2 cellular contexts compared by ENCODE assay signal in the genomic region with DNA sequence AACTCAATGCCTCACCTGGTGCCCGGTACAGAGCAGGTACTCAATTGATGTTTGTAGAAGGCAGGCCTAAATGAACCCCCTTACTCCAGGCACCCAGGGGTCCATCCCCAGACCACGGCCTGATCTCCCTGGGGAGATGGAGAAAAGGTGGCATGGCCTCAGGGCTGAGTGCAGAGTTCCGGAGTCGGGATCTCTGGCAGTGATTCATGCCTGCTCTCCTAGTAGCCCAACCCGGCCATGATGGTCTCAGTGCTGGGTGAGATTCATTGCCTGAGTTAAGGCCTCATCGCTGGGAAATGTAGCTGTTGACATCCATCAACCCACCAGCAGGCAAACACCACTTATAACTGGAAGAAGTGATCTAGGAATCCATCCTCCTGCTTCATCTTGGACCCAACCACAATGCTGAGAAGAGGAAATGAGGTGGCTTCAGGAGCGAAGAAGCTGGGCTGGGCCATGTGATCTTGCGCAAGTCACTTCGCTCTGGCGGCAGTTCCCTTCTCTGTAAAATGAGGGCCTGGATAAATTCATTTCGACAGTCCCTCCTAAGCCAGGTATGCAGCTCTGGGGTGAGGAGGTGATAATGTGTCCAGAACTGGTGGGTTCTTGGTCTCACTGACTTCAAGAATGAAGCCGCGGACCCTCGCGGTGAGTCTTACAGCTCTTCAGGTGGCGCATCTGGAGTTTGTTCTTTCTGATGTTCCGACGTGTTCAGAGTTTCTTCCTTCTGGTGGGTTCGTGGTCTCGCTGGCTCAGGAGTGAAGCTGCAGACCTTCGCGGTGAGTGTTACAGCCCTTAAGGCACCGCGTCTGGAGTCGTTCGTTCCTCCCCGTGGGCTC.
A peak's percentile ranks its signal among the peaks of the same experiment; 100 is the strongest.
TF ChIP-seq lines count a peak whose summit lies in the region.

No MANE protein-coding gene starts in this region.

TF ChIP-seq in HCT116, 20 proteins besides CTCF, POLR2A, EP300 and RAD21:
- TF ChIP-seq, protein P1, sequence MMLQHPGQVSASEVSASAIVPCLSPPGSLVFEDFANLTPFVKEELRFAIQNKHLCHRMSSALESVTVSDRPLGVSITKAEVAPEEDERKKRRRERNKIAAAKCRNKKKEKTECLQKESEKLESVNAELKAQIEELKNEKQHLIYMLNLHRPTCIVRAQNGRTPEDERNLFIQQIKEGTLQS (IDR thresholded peaks at IDR 0.05) = no peak
- TF ChIP-seq ELF1 (IDR thresholded peaks at IDR 0.05; ENCODE audit: borderline replicate concordance, low read depth) (no peak), EZH2 (IDR thresholded peaks at IDR 0.05) (no peak), SP1 (IDR thresholded peaks at IDR 0.05; ENCODE audit: low read depth) (no peak), SRF (IDR thresholded peaks at IDR 0.05; ENCODE audit: low read depth) (no peak), CBX3 (IDR thresholded peaks at IDR 0.05; ENCODE audit: low read depth) (no peak), ZFX (IDR thresholded peaks at IDR 0.05) (no peak), YY1 (IDR thresholded peaks at IDR 0.05; ENCODE audit: extremely low read depth, insufficient replicate concordance, low read depth, low read length) (no peak), POLR2AphosphoS5 (IDR thresholded peaks at IDR 0.05; ENCODE audit: low read depth, low read length) (no peak), EZH2phosphoT487 (IDR thresholded peaks at IDR 0.05; ENCODE audit: borderline replicate concordance) (no peak), EGR1 (IDR thresholded peaks at IDR 0.05; ENCODE audit: low read depth) (no peak), CEBPB (IDR thresholded peaks at IDR 0.05; ENCODE audit: low read depth) (no peak), JUND (IDR thresholded peaks at IDR 0.05) (no peak), TCF7L2 (IDR thresholded peaks at IDR 0.05; ENCODE audit: borderline replicate concordance, extremely low read depth, insufficient read depth, insufficient read length) (no peak), ZNF274 (IDR thresholded peaks at IDR 0.05; ENCODE audit: low read depth, low read length) (no peak)
- TF ChIP-seq, protein P2, sequence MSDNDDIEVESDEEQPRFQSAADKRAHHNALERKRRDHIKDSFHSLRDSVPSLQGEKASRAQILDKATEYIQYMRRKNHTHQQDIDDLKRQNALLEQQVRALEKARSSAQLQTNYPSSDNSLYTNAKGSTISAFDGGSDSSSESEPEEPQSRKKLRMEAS (IDR thresholded peaks at IDR 0.05) = no peak
- TF ChIP-seq, protein P3, sequence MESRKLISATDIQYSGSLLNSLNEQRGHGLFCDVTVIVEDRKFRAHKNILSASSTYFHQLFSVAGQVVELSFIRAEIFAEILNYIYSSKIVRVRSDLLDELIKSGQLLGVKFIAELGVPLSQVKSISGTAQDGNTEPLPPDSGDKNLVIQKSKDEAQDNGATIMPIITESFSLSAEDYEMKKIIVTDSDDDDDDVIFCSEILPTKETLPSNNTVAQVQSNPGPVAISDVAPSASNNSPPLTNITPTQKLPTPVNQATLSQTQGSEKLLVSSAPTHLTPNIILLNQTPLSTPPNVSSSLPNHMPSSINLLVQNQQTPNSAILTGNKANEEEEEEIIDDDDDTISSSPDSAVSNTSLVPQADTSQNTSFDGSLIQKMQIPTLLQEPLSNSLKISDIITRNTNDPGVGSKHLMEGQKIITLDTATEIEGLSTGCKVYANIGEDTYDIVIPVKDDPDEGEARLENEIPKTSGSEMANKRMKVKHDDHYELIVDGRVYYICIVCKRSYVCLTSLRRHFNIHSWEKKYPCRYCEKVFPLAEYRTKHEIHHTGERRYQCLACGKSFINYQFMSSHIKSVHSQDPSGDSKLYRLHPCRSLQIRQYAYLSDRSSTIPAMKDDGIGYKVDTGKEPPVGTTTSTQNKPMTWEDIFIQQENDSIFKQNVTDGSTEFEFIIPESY (IDR thresholded peaks at IDR 0.05; ENCODE audit: extremely low read depth, insufficient replicate concordance, low read length) = no peak

TF ChIP-seq in HepG2, 621 proteins besides CTCF, POLR2A, EP300 and RAD21:
- TF ChIP-seq CEBPB (IDR thresholded peaks at IDR 0.05; ENCODE audit: borderline replicate concordance, low read depth, low read length) = peak; percentile 76
- TF ChIP-seq, protein P4, sequence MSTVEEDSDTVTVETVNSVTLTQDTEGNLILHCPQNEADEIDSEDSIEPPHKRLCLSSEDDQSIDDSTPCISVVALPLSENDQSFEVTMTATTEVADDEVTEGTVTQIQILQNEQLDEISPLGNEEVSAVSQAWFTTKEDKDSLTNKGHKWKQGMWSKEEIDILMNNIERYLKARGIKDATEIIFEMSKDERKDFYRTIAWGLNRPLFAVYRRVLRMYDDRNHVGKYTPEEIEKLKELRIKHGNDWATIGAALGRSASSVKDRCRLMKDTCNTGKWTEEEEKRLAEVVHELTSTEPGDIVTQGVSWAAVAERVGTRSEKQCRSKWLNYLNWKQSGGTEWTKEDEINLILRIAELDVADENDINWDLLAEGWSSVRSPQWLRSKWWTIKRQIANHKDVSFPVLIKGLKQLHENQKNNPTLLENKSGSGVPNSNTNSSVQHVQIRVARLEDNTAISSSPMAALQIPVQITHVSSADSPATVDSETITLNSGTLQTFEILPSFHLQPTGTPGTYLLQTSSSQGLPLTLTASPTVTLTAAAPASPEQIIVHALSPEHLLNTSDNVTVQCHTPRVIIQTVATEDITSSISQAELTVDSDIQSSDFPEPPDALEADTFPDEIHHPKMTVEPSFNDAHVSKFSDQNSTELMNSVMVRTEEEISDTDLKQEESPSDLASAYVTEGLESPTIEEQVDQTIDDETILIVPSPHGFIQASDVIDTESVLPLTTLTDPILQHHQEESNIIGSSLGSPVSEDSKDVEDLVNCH (CRISPR knock-in tag; IDR thresholded peaks at IDR 0.05) = no peak
TF ChIP-seq in HepG2: peak in this region for 1.
